15 cellular contexts compared by ENCODE assay signal in the genomic region with DNA sequence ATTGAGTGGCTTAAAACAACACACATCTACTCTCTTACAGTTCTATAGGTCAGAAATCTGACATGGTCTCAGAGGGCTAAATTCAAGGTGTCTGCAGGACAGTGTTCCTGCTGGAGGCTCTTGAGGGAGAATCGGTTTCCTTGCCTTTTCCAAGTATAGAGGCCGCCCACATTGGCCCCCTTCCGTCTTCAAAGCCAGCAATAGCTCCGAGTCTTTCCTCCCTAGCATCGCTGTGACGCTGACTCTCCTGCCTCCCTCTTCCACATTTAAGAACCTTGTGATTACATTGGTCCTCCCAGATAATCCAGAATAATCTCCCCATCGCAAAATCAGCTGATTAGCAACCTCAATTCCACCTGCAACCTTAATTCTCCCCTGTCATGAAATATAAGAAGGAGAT.
DNase-seq lines count a peak whose midpoint lies in the region; ATAC-seq and TF ChIP-seq lines count a peak whose summit lies in the region.
"Had no signal": no experiment of that assay in that cellular context is flagged by ENCODE, and none has a peak within 500 bp of the region (broad histone marks: within the 10 kb centered on the region; RNA-seq: fewer than 3 reads in every experiment).

No MANE protein-coding gene starts in this region.

- no TSS peak for BruUV-seq in mammary epithelial cell (replicated peaks; lab: Mats Ljungman, UMichigan)

- peak overlapping the region; percentile 67 for H2AFZ ChIP-seq in mammary epithelial cell (ENCODE audit: low read depth, low read length)

- dilution Hi-C loops in mammary epithelial cell (cut with HindIII; ENCODE audit: low sequenced_read_pairs): loop anchor here (5.0 kb wide), 1 partner anchor 73 kb away; no protein-coding TSS in a partner anchor

- H3K4me1 Mint-ChIP-seq in activated CD4-positive, alpha-beta T cell treated with anti-CD3 and anti-CD28 coated beads for 36 hours: peaks cover 27% of the 10 kb centered on the region
- H3K4me1 Mint-ChIP-seq in nephron progenitor cell: peaks cover 75% of the 10 kb centered on the region

- intact Hi-C loops in activated CD4-positive, alpha-beta T cell treated with anti-CD3 and anti-CD28 coated beads for 36 hours (cut with DNase I, micrococcal nuclease): loop anchor here (2.0 to 5.0 kb wide), 2 partner anchors 82 to 119 kb away; partner anchors contain the start of gene IER5L (in 1 of the 2)
- intact Hi-C loops in mammary epithelial cell (cut with micrococcal nuclease) (loop anchor here (5.0 kb wide), 2 partner anchors 57 to 73 kb away; no protein-coding TSS in a partner anchor), tibial artery (cut with DNase I; ENCODE audit: low total_unique reads) (loop anchor here (10.0 kb wide), 3 partner anchors 55 to 225 kb away; no protein-coding TSS in a partner anchor)

- no peaks in the 10 kb centered on the region for H4K20me1 ChIP-seq in mammary epithelial cell (ENCODE audit: insufficient read depth, low read length)

- 83% methylated on average over 7 of the region's 7 CpGs for WGBS in HUES64
- 83% methylated on average over 7 of the region's 7 CpGs for WGBS in mammary epithelial cell (ENCODE audit: low coverage, missing lambda C conversion rate)

- H3K9me3 ChIP-seq in HUES64 (ENCODE audit: insufficient read depth, low read depth, low read length): no peaks in the 10 kb centered on the region
- no peaks in the 10 kb centered on the region for H3K9me3 ChIP-seq in mammary epithelial cell (replicated peaks; ENCODE audit: insufficient read depth, low read length)
- no peaks in the 10 kb centered on the region for H3K9me3 ChIP-seq in tibial artery
- H3K9me3 ChIP-seq: left lung, upper lobe of left lung had no signal

- H3K36me3 ChIP-seq in HUES64 (ENCODE audit: insufficient read depth, low read length): no peaks in the 10 kb centered on the region
- no peaks in the 10 kb centered on the region for H3K36me3 ChIP-seq in mammary epithelial cell (ENCODE audit: insufficient read depth, low read length)
- H3K36me3 ChIP-seq in tibial artery: no peaks in the 10 kb centered on the region
- H3K36me3 ChIP-seq: cardiac muscle cell, left lung, upper lobe of left lung had no signal

- H3K36me3 Mint-ChIP-seq in activated CD4-positive, alpha-beta T cell treated with anti-CD3 and anti-CD28 coated beads for 36 hours (ENCODE audit: low read depth): no peaks in the 10 kb centered on the region
- no peaks in the 10 kb centered on the region for H3K36me3 Mint-ChIP-seq in nephron progenitor cell (ENCODE audit: low read depth)

- H3K4me3 ChIP-seq in HUES64 (ENCODE audit: low read length) (no peak overlapping the region), mammary epithelial cell (replicated peaks in 1 of 3; ENCODE audit: insufficient read depth in 1 of 3, low read depth in 2 of 3, low read length in 3 of 3) (no peak overlapping the region), tibial artery (no peak overlapping the region)
- H3K4me3 ChIP-seq: cardiac muscle cell had no signal

- H3K79me2 ChIP-seq in mammary epithelial cell (ENCODE audit: insufficient read depth, low read length): no peaks in the 10 kb centered on the region

- H3K27me3 ChIP-seq in HUES64 (ENCODE audit: insufficient read depth, low read length) (peaks cover 32% of the 10 kb centered on the region), mammary epithelial cell (ENCODE audit: insufficient read depth, low read length) (no peaks in the 10 kb centered on the region), tibial artery (no peaks in the 10 kb centered on the region)

- TF ChIP-seq CTCF in mammary epithelial cell (conservative IDR thresholded peaks at IDR 0.05 in 1 of 2, IDR thresholded peaks at IDR 0.05 in 1 of 2; ENCODE audit: extremely low read depth in 1 of 2, insufficient read depth in 1 of 2, low read depth in 1 of 2, low read length in 2 of 2) (no peak), nephron progenitor cell (IDR thresholded peaks at IDR 0.05) (no peak), tibial artery (IDR thresholded peaks at IDR 0.05) (no peak)

- peak overlapping the region; percentile 54; the same call in 1 of the 2 replicates for H3K9ac ChIP-seq in HUES64 (ENCODE audit: low read depth, low read length)
- no peak overlapping the region for H3K9ac ChIP-seq in mammary epithelial cell (ENCODE audit: insufficient read depth, low read length)

- CTCF ChIA-PET in activated CD4-positive, alpha-beta T cell treated with anti-CD3 and anti-CD28 coated beads for 36 hours (lab: Charles Lee): no interaction called here
- CTCF ChIA-PET in mammary epithelial cell (lab: Charles Lee; ENCODE audit: low non-redundant PET): no interaction called here

- POLR2A ChIA-PET in activated CD4-positive, alpha-beta T cell treated with anti-CD3 and anti-CD28 coated beads for 36 hours (lab: Charles Lee): interaction anchor here (0.7 to 1.4 kb wide), 2 partner anchors 81 to 122 kb away, joined by 5 to 6 read pairs; partner anchors contain the start of gene IER5L

- H3K27ac ChIP-seq in HUES64 (ENCODE audit: low read depth, low read length) (no peak overlapping the region), mammary epithelial cell (ENCODE audit: insufficient read depth, low read depth, low read length) (no peak overlapping the region), tibial artery (no peak overlapping the region)
- H3K27ac ChIP-seq: cardiac muscle cell, left lung, skin epidermis, upper lobe of left lung had no signal

- in situ Hi-C loops in mammary epithelial cell (cut with MboI; ENCODE audit: low sequenced_read_pairs in 2 of 2): no loop called here

- H3K4me1 ChIP-seq in HUES64 (ENCODE audit: insufficient read depth, low read length): peaks cover 7% of the 10 kb centered on the region; the same call in 1 of the 2 replicates
- peaks cover 15% of the 10 kb centered on the region for H3K4me1 ChIP-seq in mammary epithelial cell (ENCODE audit: insufficient read depth, low read length)
- peaks cover 0 to 39% (median 21%) of the 10 kb centered on the region in 4 donors for H3K4me1 ChIP-seq in tibial artery

- peak overlapping the region; percentile 85 for H3K4me2 ChIP-seq in mammary epithelial cell (ENCODE audit: insufficient read depth, low read depth, low read length)

- peak overlapping the region; percentile 61 for H3K4me3 Mint-ChIP-seq in activated CD4-positive, alpha-beta T cell treated with anti-CD3 and anti-CD28 coated beads for 36 hours
- H3K4me3 Mint-ChIP-seq in nephron progenitor cell: peak overlapping the region; percentile 63

- no peaks in the 10 kb centered on the region for H3K9me3 Mint-ChIP-seq in activated CD4-positive, alpha-beta T cell treated with anti-CD3 and anti-CD28 coated beads for 36 hours (ENCODE audit: low read depth)
- peaks cover 10% of the 10 kb centered on the region for H3K9me3 Mint-ChIP-seq in nephron progenitor cell

- H3K27me3 Mint-ChIP-seq in activated CD4-positive, alpha-beta T cell treated with anti-CD3 and anti-CD28 coated beads for 36 hours: peaks cover 15% of the 10 kb centered on the region
- peaks cover 35% of the 10 kb centered on the region for H3K27me3 Mint-ChIP-seq in nephron progenitor cell (ENCODE audit: low read depth, poor library complexity)

- no peak for ATAC-seq in activated CD4-positive, alpha-beta T cell treated with anti-CD3 and anti-CD28 coated beads for 36 hours
- ATAC-seq in HG03520 (IDR thresholded peaks at IDR 0.05; ENCODE audit: unreplicated experiment) (no peak), HG03039 (IDR thresholded peaks at IDR 0.05; ENCODE audit: unreplicated experiment) (no peak)
- ATAC-seq: left lung had no signal

- no peak for DNase-seq in activated CD4-positive, alpha-beta T cell treated with anti-CD3 and anti-CD28 coated beads for 36 hours
- DNase-seq in activated CD4-positive, alpha-beta T cell treated with anti-CD3 and anti-CD28 coated beads, Interleukin-2, amount 50 U/mL, for 48 hours: no peak
- DNase-seq in mammary epithelial cell: no peak
- no peak for DNase-seq in nephron progenitor cell
- no peak for DNase-seq in tibial artery
- DNase-seq: left lung, NCI-H146, NCI-H526 treated with DMSO at 0.1 percent for 48 hours, SHP77 had no signal

- no peak overlapping the region for H3K27ac Mint-ChIP-seq in activated CD4-positive, alpha-beta T cell treated with anti-CD3 and anti-CD28 coated beads for 36 hours
- no peak overlapping the region for H3K27ac Mint-ChIP-seq in nephron progenitor cell
